Comparison of ENCODE assay signal across 8 cellular contexts in the genomic region with DNA sequence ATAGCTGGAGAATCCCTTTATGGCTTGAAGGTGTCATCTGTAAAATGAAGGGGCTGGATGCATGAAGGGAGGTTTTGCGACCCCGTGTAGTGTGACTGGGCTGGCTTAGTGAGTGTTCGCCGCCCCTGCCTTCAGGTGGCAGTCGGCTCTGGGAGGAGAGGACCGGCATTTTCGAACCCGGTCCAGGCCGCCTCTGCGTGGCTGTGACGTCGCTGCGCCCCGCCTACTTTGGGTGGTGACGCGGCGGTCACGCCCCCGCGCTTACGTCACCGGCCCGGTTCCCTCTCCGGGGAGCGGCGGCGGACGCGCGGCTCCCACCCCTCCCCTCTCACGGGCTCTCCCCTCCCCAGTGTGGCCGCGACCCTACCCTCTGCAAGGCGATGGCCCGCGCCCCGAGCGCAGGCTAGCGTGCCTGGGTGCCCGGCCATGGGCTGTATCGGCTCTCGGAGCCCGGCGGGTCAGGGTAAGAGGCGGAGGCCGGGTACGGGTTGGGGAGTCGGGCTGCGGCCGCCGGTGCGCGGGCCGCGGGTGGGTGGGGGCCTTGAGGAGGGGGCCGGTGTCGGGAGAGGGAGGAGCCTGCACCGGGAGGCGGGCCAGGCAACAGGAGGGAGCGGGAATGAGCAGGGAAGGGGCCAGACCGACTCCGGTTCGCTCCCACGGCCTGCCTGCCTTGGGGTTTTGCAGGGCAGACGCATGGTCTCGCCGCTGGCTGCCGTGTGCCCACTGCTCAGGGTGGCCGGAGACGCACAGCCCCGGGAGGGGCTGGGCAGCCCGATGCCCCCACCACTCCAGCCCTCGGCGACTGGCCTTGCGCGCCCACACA. TPM values are rescaled to one million over a fixed set of nuclear protein-coding genes. Genes with fewer than 3 reads are reported as not detected.
A peak's percentile ranks its signal among the peaks of the same experiment; 100 is the strongest.
DNase-seq lines count a peak whose midpoint lies in the region; ATAC-seq and TF ChIP-seq lines count a peak whose summit lies in the region.

No MANE protein-coding gene starts in this region.

- H3K4me1 Mint-ChIP-seq in activated naive CD4-positive, alpha-beta T cell treated with anti-CD3 and anti-CD28 coated beads, Interleukin-2, amount 50 U/mL, for 24 hours, result peaks cover 54% of the 10 kb centered on the region

- H3K27ac ChIP-seq in SK-N-SH (ENCODE audit: low read depth in 2 of 2, low read length in 1 of 2) (peak overlapping the region; percentile 90 to 92), osteoblast (ENCODE audit: low read depth, low read length) (peak overlapping the region; percentile 97), thoracic aorta (peak overlapping the region; percentile 92 to 94)

- no peak for TF ChIP-seq RAD21 in SK-N-SH (IDR thresholded peaks at IDR 0.05; ENCODE audit: low read length)

- H3K9me3 ChIP-seq in SK-N-SH (no peaks in the 10 kb centered on the region), osteoblast (ENCODE audit: low read depth, low read length) (no peaks in the 10 kb centered on the region), thoracic aorta (no peaks in the 10 kb centered on the region)

- H3K4me3 ChIP-seq in SK-N-SH (ENCODE audit: low read depth in 2 of 2, low read length in 1 of 2), result peak overlapping the region; percentile 72 to 74
- peak overlapping the region; percentile 77 for H3K4me3 ChIP-seq in osteoblast (ENCODE audit: insufficient read depth, low read length)
- H3K4me3 ChIP-seq in thoracic aorta, result peak overlapping the region; percentile 93

- intact Hi-C loops in head of caudate nucleus (cut with DNase I), result no loop called here

- peaks cover 50% of the 10 kb centered on the region for H3F3A ChIP-seq in SK-N-SH (replicated peaks; ENCODE audit: insufficient read depth)

- no peak overlapping the region for H2AFZ ChIP-seq in SK-N-SH (ENCODE audit: low read depth)
- no peak overlapping the region for H2AFZ ChIP-seq in osteoblast (ENCODE audit: low read length)

- H3K36me3 ChIP-seq in SK-N-SH (replicated peaks in 1 of 2; ENCODE audit: control insufficient read depth in 1 of 2, insufficient read depth in 2 of 2, low read length in 1 of 2), result peaks cover 31 to 44% of the 10 kb centered on the region in 2 experiments
- H3K36me3 ChIP-seq in osteoblast (ENCODE audit: insufficient read depth, low read length), result peaks cover 47% of the 10 kb centered on the region
- H3K36me3 ChIP-seq in thoracic aorta, result peaks cover 31% of the 10 kb centered on the region

- CTCF ChIA-PET in SK-N-SH (lab: Yijun Ruan, JAX), result interaction anchor here (1.0 to 1.2 kb wide), 2 partner anchors 14 to 18 kb away, joined by 4 to 5 read pairs; no protein-coding TSS in a partner anchor

- no peaks in the 10 kb centered on the region for H3K27me3 ChIP-seq in SK-N-SH (ENCODE audit: insufficient read depth)
- H3K27me3 ChIP-seq in osteoblast (ENCODE audit: insufficient read depth, low read length), result no peaks in the 10 kb centered on the region
- no peaks in the 10 kb centered on the region for H3K27me3 ChIP-seq in thoracic aorta (replicated peaks; ENCODE audit: insufficient read depth)

- peak overlapping the region; percentile 86 for H3K27ac Mint-ChIP-seq in activated naive CD4-positive, alpha-beta T cell treated with anti-CD3 and anti-CD28 coated beads, Interleukin-2, amount 50 U/mL, for 24 hours

- peaks cover 23% of the 10 kb centered on the region for H4K20me1 ChIP-seq in SK-N-SH (ENCODE audit: insufficient read depth)
- H4K20me1 ChIP-seq in osteoblast (ENCODE audit: insufficient read depth, low read length), result peaks cover 41% of the 10 kb centered on the region

- H3K9me3 Mint-ChIP-seq in activated naive CD4-positive, alpha-beta T cell treated with anti-CD3 and anti-CD28 coated beads, Interleukin-2, amount 50 U/mL, for 24 hours, result no peaks in the 10 kb centered on the region

- H3K4me1 ChIP-seq in SK-N-SH (ENCODE audit: control insufficient read depth in 1 of 2, insufficient read depth in 2 of 2, low read depth in 1 of 2, low read length in 1 of 2) (peaks cover 37 to 56% of the 10 kb centered on the region in 2 experiments; a peak in 3 of 4 replicates), osteoblast (ENCODE audit: insufficient read depth, low read length) (peaks cover 63% of the 10 kb centered on the region), thoracic aorta (ENCODE audit: control insufficient read depth in 1 of 2, low read depth in 2 of 2) (peaks cover 16 to 43% of the 10 kb centered on the region in 2 donors)

- DNase-seq in DMS 273 (lab: John Stamatoyannopoulos, UW; ENCODE audit: unreplicated experiment) (peak; percentile 96), LoVo (ENCODE audit: low spot score) (peak; percentile 73), SK-N-SH (peak; percentile 93), head of caudate nucleus (peak; percentile 75 to 97 (median 94)), osteoblast (ENCODE audit: insufficient read length, low spot score, missing footprints) (peak; percentile 97), thoracic aorta (ENCODE audit: low spot score) (peak; percentile 38)

- TF ChIP-seq EP300 in SK-N-SH (IDR thresholded peaks at IDR 0.05; ENCODE audit: borderline replicate concordance in 1 of 2, low read depth in 1 of 2, low read length in 1 of 2), result no peak

- no peaks in the 10 kb centered on the region for H3K9me2 ChIP-seq in SK-N-SH

- ATAC-seq in GM21529 (IDR thresholded peaks at IDR 0.05; ENCODE audit: unreplicated experiment) (peak; percentile 74), thoracic aorta (ENCODE audit: insufficient number of reproducible peaks, low FRiP score, low read depth) (no peak)

- H3K27me3 Mint-ChIP-seq in activated naive CD4-positive, alpha-beta T cell treated with anti-CD3 and anti-CD28 coated beads, Interleukin-2, amount 50 U/mL, for 24 hours, result no peaks in the 10 kb centered on the region

- TF ChIP-seq CTCF in SK-N-SH (IDR thresholded peaks at IDR 0.05) (no peak), osteoblast (IDR thresholded peaks at IDR 0.05; ENCODE audit: extremely low read depth, low read depth, low read length) (no peak), thoracic aorta (IDR thresholded peaks at IDR 0.05) (no peak)

- peak overlapping the region; percentile 92 for H3K4me3 Mint-ChIP-seq in activated naive CD4-positive, alpha-beta T cell treated with anti-CD3 and anti-CD28 coated beads, Interleukin-2, amount 50 U/mL, for 24 hours

- 2% methylated on average over 22 of the region's 76 CpGs for WGBS in SK-N-SH (ENCODE audit: low lambda C conversion rate)

- H3K4me2 ChIP-seq in SK-N-SH (peak overlapping the region; percentile 85), osteoblast (ENCODE audit: insufficient read depth, low read length) (peak overlapping the region; percentile 94)

- peak overlapping the region; percentile 83 for H3K9ac ChIP-seq in SK-N-SH

- H3K36me3 Mint-ChIP-seq in activated naive CD4-positive, alpha-beta T cell treated with anti-CD3 and anti-CD28 coated beads, Interleukin-2, amount 50 U/mL, for 24 hours, result peaks cover 13% of the 10 kb centered on the region

- H3K79me2 ChIP-seq in SK-N-SH (ENCODE audit: insufficient read depth), result peaks cover 67% of the 10 kb centered on the region
- peaks cover 71% of the 10 kb centered on the region for H3K79me2 ChIP-seq in osteoblast (ENCODE audit: insufficient read depth, low read length)

- POLR2A ChIA-PET in SK-N-SH (lab: Yijun Ruan, JAX), result interaction anchor here (0.7 to 1.6 kb wide), 4 partner anchors 12 to 26 kb away, joined by 3 to 8 read pairs (median 4); partner anchors contain the start of genes CLCN2 and POLR2H

TF ChIP-seq in SK-N-SH, 30 proteins besides CTCF, POLR2A, EP300 and RAD21 (continues in another document):
- TF ChIP-seq GABPA (IDR thresholded peaks at IDR 0.05; ENCODE audit: low read depth) (no peak), FOXJ3 (CRISPR knock-in tag; IDR thresholded peaks at IDR 0.05) (no peak), JUND (IDR thresholded peaks at IDR 0.05) (peak; percentile 49; the same call in 1 of the 2 replicates), USF2 (IDR thresholded peaks at IDR 0.05; ENCODE audit: borderline replicate concordance, low read depth, low read length) (peak; percentile 24; the same call in 1 of the 2 replicates), MAX (IDR thresholded peaks at IDR 0.05; ENCODE audit: low read depth) (peak; percentile 30; the same call in 1 of the 2 replicates), RCOR1 (IDR thresholded peaks at IDR 0.05; ENCODE audit: low read length) (no peak), TEAD4 (IDR thresholded peaks at IDR 0.05; ENCODE audit: borderline replicate concordance, insufficient read depth) (0 out of 2 replicates have a peak, but pooled peaks have one; percentile 6), YY1 (IDR thresholded peaks at IDR 0.05; ENCODE audit: low read depth) (no peak)

RNA-seq across cellular contexts. Expression of gene FAM131A, which starts 1.5 kb away (rescaled TPM):
- 31.6 and 34.2 TPM in 2 replicates for polyA plus RNA-seq in SK-N-SH (2012; rRNA removed)
- 17.5 and 27.0 TPM in 2 replicates for polyA plus RNA-seq in SK-N-SH (2012; cell fraction: cytosol; rRNA removed)
- 56.4 and 63.9 TPM in 2 replicates for polyA plus RNA-seq in SK-N-SH (2012; cell fraction: nucleus; rRNA removed)
- total RNA-seq in osteoblast, result 9.8 and 10.6 TPM in 2 replicates
- total RNA-seq in thoracic aorta, result 10 to 100 TPM; 55.4 to 91.8 TPM

RNA-seq across cellular contexts. Expression of gene EIF4G1, which starts 21.5 kb away (rescaled TPM):
- 207 and 262 TPM in 2 replicates for polyA plus RNA-seq in SK-N-SH (2012; rRNA removed)
- polyA plus RNA-seq in SK-N-SH (2012; cell fraction: cytosol; rRNA removed), result 144 and 191 TPM in 2 replicates
- polyA plus RNA-seq in SK-N-SH (2012; cell fraction: nucleus; rRNA removed), result 356 and 392 TPM in 2 replicates
- total RNA-seq in osteoblast, result 215 and 245 TPM in 2 replicates
- total RNA-seq in thoracic aorta, result 100 to 1,000 TPM; 254 to 334 TPM

RNA-seq across cellular contexts. Expression of gene CLCN2, which starts 25.5 kb away (rescaled TPM):
- polyA plus RNA-seq in SK-N-SH (2012; rRNA removed), result 8.6 and 9.1 TPM in 2 replicates
- polyA plus RNA-seq in SK-N-SH (2012; cell fraction: cytosol; rRNA removed), result 2.8 and 3.9 TPM in 2 replicates
- polyA plus RNA-seq in SK-N-SH (2012; cell fraction: nucleus; rRNA removed), result 38.1 TPM in 2 replicates
- total RNA-seq in osteoblast (3.2 and 4.3 TPM in 2 replicates), thoracic aorta (1 to 10 TPM; 4.3 to 8.0 TPM)

RNA-seq across cellular contexts. Expression of gene POLR2H, which starts 25.6 kb away (rescaled TPM):
- 206 and 258 TPM in 2 replicates for polyA plus RNA-seq in SK-N-SH (2012; rRNA removed)
- 216 and 239 TPM in 2 replicates for polyA plus RNA-seq in SK-N-SH (2012; cell fraction: cytosol; rRNA removed)
- 457 and 484 TPM in 2 replicates for polyA plus RNA-seq in SK-N-SH (2012; cell fraction: nucleus; rRNA removed)
- total RNA-seq in osteoblast (47.4 and 61.2 TPM in 2 replicates), thoracic aorta (10 to 100 TPM; 49.5 to 53.7 TPM)

RNA-seq across cellular contexts. Expression of gene PSMD2, which starts 36.8 kb away (rescaled TPM):
- polyA plus RNA-seq in SK-N-SH (2012; rRNA removed), result 328 and 382 TPM in 2 replicates
- polyA plus RNA-seq in SK-N-SH (2012; cell fraction: cytosol; rRNA removed), result 208 and 302 TPM in 2 replicates
- 224 and 445 TPM in 2 replicates for polyA plus RNA-seq in SK-N-SH (2012; cell fraction: nucleus; rRNA removed)
- total RNA-seq in osteoblast (259 and 301 TPM in 2 replicates), thoracic aorta (100 to 1,000 TPM; 160 to 213 TPM)

Comparison
In these comparisons a context has a peak if more than half of its experiments do, and no peak if none do; other contexts are left out.
1. DNase-seq: peak in every context shown above with its lines; median percentile 97 in osteoblast; 96 in DMS 273; 94 in head of caudate nucleus; 93 in SK-N-SH; 73 in LoVo; 38 in thoracic aorta.